ENCODE assay signal across 16 cellular contexts in genomic region chrX:50613846-50614245, GRCh38.
"Had no signal": no experiment of that assay in that cellular context is flagged by ENCODE, and none has a peak within 500 bp of the region (broad histone marks: within the 10 kb centered on the region; RNA-seq: fewer than 3 reads in every experiment).

No MANE protein-coding gene starts in this region.

- H3K27me3 ChIP-seq: ascending aorta had no signal

- H3K36me3 ChIP-seq: ascending aorta, left ventricle myocardium inferior had no signal

- H3K4me3 ChIP-seq: ascending aorta, left ventricle myocardium inferior had no signal

- H3K27ac ChIP-seq: ascending aorta, left ventricle myocardium inferior, VCaP had no signal

- DNase-seq: activated CD4-positive, alpha-beta T cell treated with anti-CD3 and anti-CD28 coated beads, Interleukin-2, amount 50 U/mL, for 48 hours; activated naive CD4-positive, alpha-beta T cell treated with anti-CD3 and anti-CD28 coated beads for 36 hours; activated naive CD8-positive, alpha-beta T cell treated with anti-CD3 and anti-CD28 coated beads, Interleukin-2, amount 50 U/mL, for 24 hours; caudate nucleus; cortex of kidney; effector memory CD4-positive, alpha-beta T cell; kidney; left ventricle myocardium inferior; mesendoderm; natural killer cell; SK-N-SH; stimulated activated naive CD8-positive, alpha-beta T cell treated with anti-CD3 and anti-CD28 coated beads, Interleukin-15, amount 100 ng/mL, for 72 hours; T-helper 1 cell; T1000 had no signal

- H3K9ac ChIP-seq: SK-N-SH had no signal

- H3K4me1 ChIP-seq: ascending aorta, left ventricle myocardium inferior had no signal

- H3K9me3 ChIP-seq: ascending aorta, left ventricle myocardium inferior, SK-N-SH had no signal
